In the genomic region with DNA sequence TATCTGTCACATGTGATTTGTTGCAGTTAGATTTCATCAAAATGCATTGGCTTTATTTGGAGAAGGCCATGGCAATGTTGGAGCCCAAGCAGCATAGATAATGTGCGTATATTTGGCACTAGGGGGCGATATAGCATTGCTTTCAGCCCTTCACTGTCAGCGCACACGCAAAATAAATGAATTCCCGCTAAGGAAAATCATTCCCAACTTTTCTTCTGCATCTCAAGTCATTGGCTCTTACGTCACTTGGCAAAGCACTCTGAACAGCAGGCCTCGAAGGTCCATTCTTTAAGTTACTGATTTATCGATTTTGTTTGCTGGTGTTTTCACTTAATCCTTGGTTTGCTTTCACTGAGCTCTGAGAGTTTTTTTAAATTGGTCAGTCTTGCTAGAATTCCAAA, we compare ENCODE assay signal across 8 cellular contexts.
A peak's percentile ranks its signal among the peaks of the same experiment; 100 is the strongest.
DNase-seq lines count a peak whose midpoint lies in the region; ATAC-seq, FAIRE-seq and TF ChIP-seq lines count a peak whose summit lies in the region.

No MANE protein-coding gene starts in this region.

- POLR2A ChIA-PET in endothelial cell of umbilical vein (lab: Charles Lee) = no interaction called here

- no peak overlapping the region for H3K4me2 ChIP-seq in endothelial cell of umbilical vein (ENCODE audit: insufficient read depth, low read length)

- H3K9me3 ChIP-seq in endothelial cell of umbilical vein (replicated peaks; ENCODE audit: control insufficient read depth, insufficient read depth, low read length) = no peaks in the 10 kb centered on the region

- H3K27me3 ChIP-seq in endothelial cell of umbilical vein (ENCODE audit: control insufficient read depth in 2 of 2, insufficient read depth in 2 of 2, low read length in 2 of 2) = no peaks in the 10 kb centered on the region

- DNase-seq in COLO829 (ENCODE audit: low spot score) = peak; percentile 78
- peak; percentile 77 for DNase-seq in NAMALWA (ENCODE audit: low spot score)
- DNase-seq in SK-MEL-5 (ENCODE audit: low read depth, low spot score) = peak; percentile 84
- peak; percentile 78 for DNase-seq in endothelial cell of umbilical vein (ENCODE audit: low read depth, low spot score)
- peak; percentile 82 for DNase-seq in midbrain (lab: John Stamatoyannopoulos, UW)
- no peak for DNase-seq in KG1 (lab: John Stamatoyannopoulos, UW)

- intact Hi-C loops in endothelial cell of umbilical vein (cut with micrococcal nuclease) = loop anchor here (1.0 to 5.0 kb wide), 6 partner anchors 56 to 818 kb away; a partner anchor contains a TSS

- dilution Hi-C loops in endothelial cell of umbilical vein (cut with MboI; ENCODE audit: extremely low pct_ligation_motif_present, low sequenced_read_pairs) = no loop called here

- peak; percentile 72 to 76 for TF ChIP-seq CTCF in endothelial cell of umbilical vein (IDR thresholded peaks at IDR 0.05; ENCODE audit: extremely low read depth in 1 of 2, insufficient read depth in 1 of 2, low read depth in 1 of 2, low read length in 2 of 2)

- H3K9ac ChIP-seq in endothelial cell of umbilical vein (replicated peaks; ENCODE audit: extremely low read depth, insufficient read depth, low read length) = no peak overlapping the region

- H3K9me1 ChIP-seq in endothelial cell of umbilical vein (replicated peaks; ENCODE audit: control insufficient read depth, extremely low read depth, insufficient read depth, low read length) = no peaks in the 10 kb centered on the region

- no peaks in the 10 kb centered on the region for H4K20me1 ChIP-seq in endothelial cell of umbilical vein (replicated peaks; ENCODE audit: control insufficient read depth, extremely low read depth, insufficient read depth, low read length)

- TF ChIP-seq POLR2A in endothelial cell of umbilical vein (IDR thresholded peaks at IDR 0.05; ENCODE audit: low read depth, low read length) = no peak

- in situ Hi-C loops in SK-MEL-5 (cut with HindIII; ENCODE audit: low pct_unique_long_range_greater_than_20kb, low sequenced_read_pairs) = no loop called here

- H3K79me2 ChIP-seq in endothelial cell of umbilical vein (ENCODE audit: control insufficient read depth, insufficient read depth, low read length) = no peaks in the 10 kb centered on the region

- ATAC-seq in GM18868 (IDR thresholded peaks at IDR 0.05; ENCODE audit: unreplicated experiment) (peak; percentile 56), GM21515 (IDR thresholded peaks at IDR 0.05; ENCODE audit: unreplicated experiment) (no peak)

- FAIRE-seq in endothelial cell of umbilical vein (lab: Jason Lieb, UNC) = peak; percentile 81

- no peak overlapping the region for H3K27ac ChIP-seq in endothelial cell of umbilical vein (ENCODE audit: insufficient read depth, low read depth, low read length)

- no peaks in the 10 kb centered on the region for H3K4me1 ChIP-seq in endothelial cell of umbilical vein (ENCODE audit: control insufficient read depth, extremely low read depth, insufficient read depth, low read length)

- H2AFZ ChIP-seq in endothelial cell of umbilical vein (ENCODE audit: low read depth, low read length) = no peak overlapping the region

- no peaks in the 10 kb centered on the region for H3K36me3 ChIP-seq in endothelial cell of umbilical vein (ENCODE audit: control insufficient read depth in 2 of 2, extremely low read depth in 1 of 2, insufficient read depth in 2 of 2, low read length in 2 of 2)

- CTCF ChIA-PET in endothelial cell of umbilical vein (lab: Charles Lee) = interaction anchor here (0.6 to 3.5 kb wide), 55 partner anchors 8 to 827 kb away, joined by 3 to 74 read pairs (median 4); no protein-coding TSS in a partner anchor

- no peak overlapping the region for H3K4me3 ChIP-seq in endothelial cell of umbilical vein (replicated peaks in 1 of 3; ENCODE audit: insufficient read depth in 1 of 3, low read depth in 1 of 3, low read length in 3 of 3)

- no TSS peak for BruUV-seq in endothelial cell of umbilical vein (replicated peaks; lab: Mats Ljungman, UMichigan)

TF ChIP-seq in endothelial cell of umbilical vein, 7 proteins besides CTCF, POLR2A, EP300 and RAD21:
- TF ChIP-seq MYC (IDR thresholded peaks at IDR 0.05; ENCODE audit: low read depth, low read length) (no peak), FOS (IDR thresholded peaks at IDR 0.05; ENCODE audit: borderline replicate concordance, insufficient read depth, low read length) (peak; percentile 27)
